Comparison of ENCODE assay signal across 15 cellular contexts in the genomic region with DNA sequence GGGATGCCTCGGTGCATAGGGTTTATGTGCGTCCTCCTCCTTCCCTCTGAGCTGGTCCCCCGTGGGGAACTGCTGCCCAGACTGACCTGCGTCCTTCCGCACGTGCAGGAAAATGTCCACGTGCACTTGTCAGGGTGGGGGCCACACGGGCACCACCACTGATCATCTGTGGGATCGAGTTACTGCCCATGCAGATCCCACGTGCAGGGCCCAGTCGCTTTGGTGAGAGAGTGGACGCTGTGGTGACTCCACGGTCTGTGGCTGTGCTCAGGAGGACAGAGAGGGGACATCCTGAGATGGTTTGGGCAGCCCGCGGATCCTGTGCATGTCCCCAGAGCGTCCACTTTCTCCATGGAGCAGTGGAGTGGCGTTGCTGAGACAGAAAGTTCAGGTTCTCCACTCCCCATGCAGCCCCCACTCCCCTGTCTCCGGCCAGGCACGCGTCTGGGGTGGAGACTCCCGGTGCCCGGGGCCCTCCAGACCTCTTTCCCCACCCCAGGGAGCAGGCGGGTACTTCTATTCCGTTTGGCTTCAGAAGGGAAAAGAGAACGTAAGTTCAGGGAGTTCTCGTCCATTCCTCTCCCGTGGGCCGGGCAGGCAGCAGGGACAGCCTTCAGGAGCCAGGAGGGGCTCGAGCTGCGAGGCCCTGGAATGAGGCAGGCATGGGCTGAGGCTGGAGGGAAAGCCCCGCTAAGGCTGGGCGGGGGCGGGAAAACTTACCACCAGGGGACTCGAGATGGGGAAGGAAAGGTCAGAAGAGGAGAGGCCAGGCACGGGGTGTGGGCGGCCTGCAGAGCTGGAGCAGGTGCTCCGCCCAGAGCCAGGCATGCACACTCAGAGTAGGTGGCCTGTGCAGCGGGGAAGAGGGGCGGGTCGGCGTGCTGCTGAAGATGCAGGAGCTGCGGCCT. TPM values are rescaled to one million over a fixed set of nuclear protein-coding genes. Genes with fewer than 3 reads are reported as not detected.
DNase-seq lines count a peak whose midpoint lies in the region; ATAC-seq, FAIRE-seq and TF ChIP-seq lines count a peak whose summit lies in the region.
"Had no signal": no experiment of that assay in that cellular context is flagged by ENCODE, and none has a peak within 500 bp of the region (broad histone marks: within the 10 kb centered on the region; RNA-seq: fewer than 3 reads in every experiment).

No MANE protein-coding gene starts in this region.

- peaks cover 16% of the 10 kb centered on the region for H3K4me1 ChIP-seq in NT2/D1 (ENCODE audit: insufficient read depth, insufficient read length)
- H3K4me1 ChIP-seq in kidney (ENCODE audit: control insufficient read depth in 1 of 2, insufficient read depth in 1 of 2, low read depth in 1 of 2, low read length in 2 of 2), result peaks cover 21 to 29% of the 10 kb centered on the region in 2 donors

- no peak for FAIRE-seq in kidney (lab: Jason Lieb, UNC)
- FAIRE-seq: islet of Langerhans had no signal

- H3K36me3 ChIP-seq in NT2/D1 (ENCODE audit: insufficient read depth, insufficient read length, low read length), result no peaks in the 10 kb centered on the region
- no peaks in the 10 kb centered on the region for H3K36me3 ChIP-seq in kidney (ENCODE audit: control insufficient read depth in 1 of 2, insufficient read depth in 2 of 2, low read length in 2 of 2)
- H3K36me3 ChIP-seq in WERI-Rb-1, result no peaks in the 10 kb centered on the region
- H3K36me3 ChIP-seq: prostate gland, uterus had no signal

- DNase-seq in GM10266 (ENCODE audit: extremely low spot score) (peak; percentile 39), NT2/D1 (ENCODE audit: low read depth, low spot score) (peak; percentile 54), kidney (no peak), sciatic nerve (ENCODE audit: low spot score) (peak; percentile 78), WERI-Rb-1 (no peak), SHP77 (lab: John Stamatoyannopoulos, UW) (no peak)
- no peak for DNase-seq in activated CD4-positive, alpha-beta T cell treated with anti-CD3 and anti-CD28 coated beads for 4 hours
- DNase-seq: activated CD4-positive, CD25-positive, alpha-beta regulatory T cell treated with anti-CD3 and anti-CD28 coated beads, Interleukin-2, amount 50 U/mL, for 72 hours; CD4-positive, CD25-positive, alpha-beta regulatory T cell; HCEC 1CT; NCI-H446 treated with DMSO at 0.1 percent for 48 hours; uterus had no signal

- H3K9me3 ChIP-seq in NT2/D1 (ENCODE audit: insufficient read depth, low read length) (no peaks in the 10 kb centered on the region), kidney (ENCODE audit: control insufficient read depth in 1 of 2, low read length in 2 of 2) (no peaks in the 10 kb centered on the region), WERI-Rb-1 (ENCODE audit: severe bottlenecking) (no peaks in the 10 kb centered on the region)
- H3K9me3 ChIP-seq: prostate gland, uterus had no signal

- H3K4me3 ChIP-seq in NT2/D1 (ENCODE audit: insufficient read length, low read depth) (no peak overlapping the region), kidney (ENCODE audit: low read length in 2 of 2) (no peak overlapping the region), WERI-Rb-1 (ENCODE audit: low read depth, low read length) (no peak overlapping the region)
- H3K4me3 ChIP-seq: prostate gland, uterus had no signal

- ATAC-seq in sciatic nerve, result peak; percentile 65
- no peak for ATAC-seq in GM19452 (IDR thresholded peaks at IDR 0.05; ENCODE audit: unreplicated experiment)

- TF ChIP-seq CTCF in GM10266 (IDR thresholded peaks at IDR 0.05; ENCODE audit: control insufficient read depth, insufficient read depth, low read depth, missing control alignments), result no peak
- no peak for TF ChIP-seq CTCF in kidney (IDR thresholded peaks at IDR 0.05; ENCODE audit: borderline replicate concordance, extremely low read depth, insufficient read depth)
- TF ChIP-seq CTCF in WERI-Rb-1 (IDR thresholded peaks at IDR 0.05; ENCODE audit: low read depth, low read length), result no peak

- no peaks in the 10 kb centered on the region for H3K27me3 ChIP-seq in NT2/D1 (ENCODE audit: insufficient read depth, insufficient read length)
- H3K27me3 ChIP-seq in WERI-Rb-1 (ENCODE audit: insufficient read depth, low read depth, severe bottlenecking), result no peaks in the 10 kb centered on the region
- H3K27me3 ChIP-seq: uterus had no signal

- H3K9ac ChIP-seq in NT2/D1 (ENCODE audit: insufficient read length, low read depth) (peak overlapping the region; percentile 33), kidney (ENCODE audit: low read length in 2 of 2) (no peak overlapping the region)

- H3K27ac ChIP-seq in kidney (ENCODE audit: low read depth in 2 of 2, low read length in 2 of 2) (peak overlapping the region; percentile 18 to 20), WERI-Rb-1 (no peak overlapping the region)
- H3K27ac ChIP-seq: prostate gland, uterus had no signal

- intact Hi-C loops in kidney (cut with DNase I) (no loop called here), sciatic nerve (cut with DNase I) (no loop called here)

RNA-seq across cellular contexts. Expression of a gene that starts 59.9 kb away (rescaled TPM):
- total RNA-seq in kidney (61.3 TPM), sciatic nerve (125 TPM)
- polyA plus RNA-seq in kidney (ENCODE audit: insufficient read depth, low read depth, low replicate concordance), result 5.9 TPM
- total RNA-seq: CD4-positive, CD25-positive, alpha-beta regulatory T cell had no signal
- polyA plus RNA-seq: CD4-positive, CD25-positive, alpha-beta regulatory T cell had no signal

Comparison
In these comparisons a context has a peak if more than half of its experiments do, and no peak if none do; other contexts are left out.
1. DNase-seq: peak in GM10266 (single experiment), NT2/D1 (single experiment) and sciatic nerve (single experiment); none in kidney (single experiment), WERI-Rb-1 (single experiment), activated CD4-positive, alpha-beta T cell treated with anti-CD3 and anti-CD28 coated beads for 4 hours (0 of 2) and SHP77 (0 of 2).